ENCODE assay signal across 20 cellular contexts in the genomic region with DNA sequence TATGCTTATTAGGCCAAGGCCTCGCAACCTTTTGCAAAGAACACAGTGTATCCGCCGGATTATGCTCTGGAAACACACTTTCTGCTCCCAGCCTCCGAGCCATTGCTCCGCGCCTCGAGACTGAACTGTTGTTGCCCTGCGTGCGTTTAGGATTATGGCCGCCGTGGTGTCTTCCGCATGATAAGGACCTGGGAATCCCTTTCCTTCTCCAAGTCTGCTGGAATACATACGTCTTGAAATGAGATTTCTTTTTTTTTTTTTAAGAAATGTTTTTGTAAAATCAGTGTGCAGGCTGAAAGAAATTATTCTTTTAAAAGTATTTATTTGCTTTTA.
"Had no signal": no experiment of that assay in that cellular context is flagged by ENCODE, and none has a peak within 500 bp of the region (broad histone marks: within the 10 kb centered on the region; RNA-seq: fewer than 3 reads in every experiment).

No MANE protein-coding gene starts in this region.

- H3K36me3 ChIP-seq: left ventricle myocardium inferior, neutrophil, ovary, suprapubic skin, tibial nerve, uterus had no signal

- DNase-seq: hypothalamus; immature natural killer cell; left ventricle myocardium inferior; mesendoderm; midbrain; mucosa of descending colon; naive thymus-derived CD4-positive, alpha-beta T cell; occipital lobe; ovary; right cardiac atrium; stimulated activated CD4-positive, alpha-beta T cell treated with anti-CD3 and anti-CD28 coated beads, Interleukin-12 subunit alpha, Interleukin-12 subunit beta, amount 100 ng/mL, for 4 hours; stimulated activated CD4-positive, alpha-beta T cell treated with anti-CD3 and anti-CD28 coated beads, Interleukin-15, amount 100 ng/mL, for 24 hours; stimulated activated CD4-positive, alpha-beta T cell treated with anti-CD3 and anti-CD28 coated beads, Interleukin-4, amount 100 ng/mL, for 24 hours; stimulated activated naive CD4-positive, alpha-beta T cell; uterus had no signal

- H3K4me3 ChIP-seq: left ventricle myocardium inferior, lung, mucosa of descending colon, ovary, skin epidermis, suprapubic skin, tibial nerve, uterus had no signal

- H3K9me3 ChIP-seq: left ventricle myocardium inferior, ovary, suprapubic skin, tibial nerve, uterus had no signal

- H3K4me1 ChIP-seq: suprapubic skin, uterus had no signal

- H3K27me3 ChIP-seq: ovary, tibial nerve had no signal

- H3K27ac ChIP-seq: left ventricle myocardium inferior, neutrophil, ovary, skin epidermis, suprapubic skin, tibial nerve, uterus had no signal
